Comparison of ENCODE assay signal across 15 cellular contexts in genomic region chr1:54282101-54282847, GRCh38.
A peak's percentile ranks its signal among the peaks of the same experiment; 100 is the strongest.
DNase-seq lines count a peak whose midpoint lies in the region; ATAC-seq, FAIRE-seq and TF ChIP-seq lines count a peak whose summit lies in the region.
"Had no signal": no experiment of that assay in that cellular context is flagged by ENCODE, and none has a peak within 500 bp of the region (broad histone marks: within the 10 kb centered on the region; RNA-seq: fewer than 3 reads in every experiment).

No MANE protein-coding gene starts in this region.

- H3K4me1 Mint-ChIP-seq in CD4-positive, alpha-beta T cell (ENCODE audit: low read depth): peaks cover 86% of the 10 kb centered on the region
- peaks cover 42% of the 10 kb centered on the region for H3K4me1 Mint-ChIP-seq in neural progenitor cell

- POLR2A ChIA-PET in CD4-positive, alpha-beta T cell (lab: Charles Lee): interaction anchor here (1.6 kb wide), 1 partner anchor 124 kb away, joined by 7 read pairs; the partner anchor contains the start of gene SSBP3
- POLR2A ChIA-PET in K562 (lab: Yijun Ruan, JAX): no interaction called here

- H3K79me2 ChIP-seq in K562 (ENCODE audit: control insufficient read depth, insufficient read depth, low read length) (peaks cover 51% of the 10 kb centered on the region), neural progenitor cell (ENCODE audit: low read depth) (peaks cover 63% of the 10 kb centered on the region)

- H3K4me2 ChIP-seq in K562 (ENCODE audit: insufficient read depth, low read length): no peak overlapping the region
- H3K4me2 ChIP-seq in neural progenitor cell: no peak overlapping the region

- peaks cover 9% of the 10 kb centered on the region for H3K9me1 ChIP-seq in K562 (ENCODE audit: control insufficient read depth, insufficient read depth, low read length)

- no peak for TF ChIP-seq EP300 in K562 (IDR thresholded peaks at IDR 0.05; ENCODE audit: low read length)

- H3K27ac Mint-ChIP-seq in CD4-positive, alpha-beta T cell: peak overlapping the region; percentile 90
- H3K27ac Mint-ChIP-seq in neural progenitor cell: no peak overlapping the region
- H3K27ac Mint-ChIP-seq: B cell had no signal

- H3K4me3 ChIP-seq in K562 (no peak overlapping the region), neural progenitor cell (no peak overlapping the region)

- H3K9me3 ChIP-seq in CD4-positive, alpha-beta T cell (ENCODE audit: control insufficient read depth, low read length): no peaks in the 10 kb centered on the region
- H3K9me3 ChIP-seq in KOPT-K1 (ENCODE audit: insufficient read depth, low read length, poor library complexity, severe bottlenecking) (no peaks in the 10 kb centered on the region), K562 (replicated peaks; ENCODE audit: control insufficient read depth, insufficient read depth, low read depth, low read length) (no peaks in the 10 kb centered on the region), neural progenitor cell (ENCODE audit: low read depth) (no peaks in the 10 kb centered on the region)

- no peaks in the 10 kb centered on the region for H3K9me3 Mint-ChIP-seq in CD4-positive, alpha-beta T cell
- no peaks in the 10 kb centered on the region for H3K9me3 Mint-ChIP-seq in neural progenitor cell

- no peak for TF ChIP-seq CTCF in CD4-positive, alpha-beta T cell (IDR thresholded peaks at IDR 0.05)
- TF ChIP-seq CTCF in K562 (IDR thresholded peaks at IDR 0.05 in 2 of 3, conservative IDR thresholded peaks at IDR 0.05 in 1 of 3; ENCODE audit: insufficient read depth in 2 of 3, low read depth in 1 of 3, low read length in 3 of 3): no peak
- TF ChIP-seq CTCF in neural progenitor cell (IDR thresholded peaks at IDR 0.05): no peak

- no peak for ATAC-seq in CD4-positive, alpha-beta T cell (ENCODE audit: poor library complexity)
- no peak for ATAC-seq in K562
- ATAC-seq in HG03039 (IDR thresholded peaks at IDR 0.05; ENCODE audit: unreplicated experiment): no peak
- ATAC-seq: HCT116 had no signal

- H3K36me3 Mint-ChIP-seq in CD4-positive, alpha-beta T cell (ENCODE audit: low read depth): peaks cover 14% of the 10 kb centered on the region
- peaks cover 18% of the 10 kb centered on the region for H3K36me3 Mint-ChIP-seq in neural progenitor cell

- in situ Hi-C loops in K562 (cut with MboI): no loop called here

- WGBS in K562 (ENCODE audit: insufficient coverage, low coverage, missing lambda C conversion rate): 90% methylated on average over 15 of the region's 16 CpGs

- H3K9ac ChIP-seq in K562 (ENCODE audit: insufficient read depth in 1 of 2, low read depth in 2 of 2, low read length in 2 of 2): peak overlapping the region in 1 of 2 experiments; percentile 32; a peak in 1 of 4 replicates
- no peak overlapping the region for H3K9ac ChIP-seq in neural progenitor cell

- TF ChIP-seq POLR2A in K562 (conservative IDR thresholded peaks at IDR 0.05): no peak

- no peaks in the 10 kb centered on the region for H3K27me3 ChIP-seq in CD4-positive, alpha-beta T cell (ENCODE audit: control insufficient read depth, insufficient read depth, low read length)
- no peaks in the 10 kb centered on the region for H3K27me3 ChIP-seq in K562 (ENCODE audit: control insufficient read depth in 2 of 2, insufficient read depth in 2 of 2, low read length in 2 of 2)
- H3K27me3 ChIP-seq in neural progenitor cell: no peaks in the 10 kb centered on the region

- BruUV-seq in K562 (replicated peaks; lab: Mats Ljungman, UMichigan): no TSS peak

- CTCF ChIA-PET in CD4-positive, alpha-beta T cell (lab: Charles Lee): interaction anchor here (0.7 kb wide), 1 partner anchor 250 kb away, joined by 3 read pairs; no protein-coding TSS in a partner anchor
- CTCF ChIA-PET in K562 (lab: Yijun Ruan, JAX; ENCODE audit: low intra/inter-chr PET ratio): no interaction called here

- H2AFZ ChIP-seq in K562 (ENCODE audit: low read depth, low read length) (no peak overlapping the region), neural progenitor cell (replicated peaks) (no peak overlapping the region)

- no peak for DNase-seq in CD4-positive, alpha-beta T cell
- no peak for DNase-seq in K562 (ENCODE audit: extremely low read depth in 1 of 4, low spot score in 3 of 4)
- no peak for DNase-seq in neural progenitor cell (ENCODE audit: low spot score)
- no peak for DNase-seq in D341Med (ENCODE audit: low spot score)
- no peak for DNase-seq in DMS 273 (lab: John Stamatoyannopoulos, UW; ENCODE audit: unreplicated experiment)
- DNase-seq: activated CD4-positive, alpha-beta T cell treated with anti-CD3 and anti-CD28 coated beads, Interleukin-2, amount 50 U/mL, for 4 hours; DMS79 treated with DMSO at 0.1 percent for 48 hours; NCI-H2227 treated with DMSO at 0.1 percent for 48 hours; Right ventricle myocardium superior; stimulated activated CD4-positive, alpha-beta T cell treated with anti-CD3 and anti-CD28 coated beads, Interleukin-4, amount 100 ng/mL, for 24 hours had no signal

- no peaks in the 10 kb centered on the region for H3K27me3 Mint-ChIP-seq in CD4-positive, alpha-beta T cell
- no peaks in the 10 kb centered on the region for H3K27me3 Mint-ChIP-seq in neural progenitor cell (ENCODE audit: insufficient read depth, low read depth)
- H3K27me3 Mint-ChIP-seq: B cell had no signal

- no peaks in the 10 kb centered on the region for H3F3A ChIP-seq in neural progenitor cell (ENCODE audit: low read depth)

- no peak for FAIRE-seq in K562 (lab: Jason Lieb, UNC)
- FAIRE-seq: keratinocyte had no signal

- peak overlapping the region; percentile 25 for H3K4me3 Mint-ChIP-seq in CD4-positive, alpha-beta T cell
- peak overlapping the region; percentile 17 for H3K4me3 Mint-ChIP-seq in neural progenitor cell
- H3K4me3 Mint-ChIP-seq: B cell had no signal

- intact Hi-C loops in CD4-positive, alpha-beta T cell (cut with DNase I, micrococcal nuclease): loop anchor here (5.0 to 10.0 kb wide), 2 partner anchors 77 to 120 kb away; partner anchors contain the start of genes CYB5RL (in 1 of the 2) and MRPL37 (in 1 of the 2)
- intact Hi-C loops in K562 (cut with micrococcal nuclease): no loop called here

- peaks cover 38% of the 10 kb centered on the region for H3K36me3 ChIP-seq in KOPT-K1 (ENCODE audit: insufficient read depth, low read length)
- H3K36me3 ChIP-seq in K562 (ENCODE audit: control insufficient read depth, insufficient read depth, low read length): peaks cover 27% of the 10 kb centered on the region; the same call in 2 of the 3 replicates
- no peaks in the 10 kb centered on the region for H3K36me3 ChIP-seq in neural progenitor cell

- no peak for TF ChIP-seq RAD21 in K562 (CRISPR knock-in tag; conservative IDR thresholded peaks at IDR 0.05 in 1 of 2, IDR thresholded peaks at IDR 0.05 in 1 of 2)

- peak overlapping the region; percentile 40 for H3K27ac ChIP-seq in CD4-positive, alpha-beta T cell (ENCODE audit: low read depth, low read length)
- H3K27ac ChIP-seq in KOPT-K1 (ENCODE audit: low read depth, low read length, poor library complexity, severe bottlenecking) (peak overlapping the region; percentile 98), K562 (ENCODE audit: extremely low read depth, low read depth, low read length) (no peak overlapping the region), neural progenitor cell (no peak overlapping the region)

- H3K4me1 ChIP-seq in K562 (replicated peaks in 1 of 2; ENCODE audit: control insufficient read depth in 2 of 2, insufficient read depth in 2 of 2, low read length in 2 of 2) (peaks cover 46 to 51% of the 10 kb centered on the region in 2 experiments), neural progenitor cell (peaks cover 19% of the 10 kb centered on the region)

- H4K20me1 ChIP-seq in K562 (replicated peaks; ENCODE audit: control insufficient read depth, insufficient read depth, low read length) (peaks cover 5% of the 10 kb centered on the region), neural progenitor cell (ENCODE audit: low read depth) (peaks cover 100% of the 10 kb centered on the region)

TF ChIP-seq in K562, 482 proteins besides CTCF, POLR2A, EP300 and RAD21:
- TF ChIP-seq PCBP1 (IDR thresholded peaks at IDR 0.05; ENCODE audit: low read depth, low read length, poor library complexity, severe bottlenecking): no peak
- peak; percentile 52 for TF ChIP-seq ZNF316 (IDR thresholded peaks at IDR 0.05)

Comparison
In these comparisons a context has a peak if more than half of its experiments do, and no peak if none do; other contexts are left out.
1. H3K27ac ChIP-seq: peak in CD4-positive, alpha-beta T cell (single experiment) and KOPT-K1 (single experiment); none in K562 (single experiment) and neural progenitor cell (single experiment).